In the genomic region with DNA sequence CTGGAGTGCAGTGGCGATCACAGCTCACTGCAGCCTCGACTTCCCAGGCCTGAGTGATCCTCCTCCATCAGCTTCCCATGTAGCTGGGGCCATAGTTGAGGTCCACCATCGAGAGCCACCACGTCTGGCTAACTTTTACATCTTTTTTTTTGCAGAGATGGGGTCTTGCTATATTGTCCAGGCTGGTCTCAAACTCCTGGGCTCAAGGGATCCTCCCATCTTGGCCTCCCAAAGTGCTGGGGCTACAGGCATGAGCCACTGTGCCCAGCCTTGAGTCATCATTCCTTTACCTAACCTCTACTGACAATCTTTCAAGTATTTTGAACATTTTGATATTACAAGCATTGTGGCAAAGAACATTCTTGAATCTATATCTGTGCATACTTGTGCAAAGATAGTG, we compare ENCODE assay signal across 24 cellular contexts. TPM values are rescaled to one million over a fixed set of nuclear protein-coding genes. Genes with fewer than 3 reads are reported as not detected.
DNase-seq lines count a peak whose midpoint lies in the region; ATAC-seq and TF ChIP-seq lines count a peak whose summit lies in the region.
"Had no signal": no experiment of that assay in that cellular context is flagged by ENCODE, and none has a peak within 500 bp of the region (broad histone marks: within the 10 kb centered on the region; RNA-seq: fewer than 3 reads in every experiment).

No MANE protein-coding gene starts in this region.

- peaks cover 20% of the 10 kb centered on the region for H3K27me3 ChIP-seq in osteoblast (ENCODE audit: insufficient read depth, low read length)

- POLR2A ChIA-PET in HEK293 (lab: Yijun Ruan, JAX) = no interaction called here
- POLR2A ChIA-PET in WTC11 (lab: Charles Lee) = interaction anchor here (0.9 kb wide), 1 partner anchor 37 kb away, joined by 3 read pairs; no protein-coding TSS in a partner anchor

- no peaks in the 10 kb centered on the region for H4K20me1 ChIP-seq in osteoblast (ENCODE audit: insufficient read depth, low read length)
- H4K20me1 ChIP-seq: BLaER1 had no signal

- H3K4me3 ChIP-seq in HEK293 (ENCODE audit: low read depth, low read length) (no peak overlapping the region), osteoblast (ENCODE audit: insufficient read depth, low read length) (no peak overlapping the region)
- H3K4me3 ChIP-seq: BLaER1 had no signal

- no peaks in the 10 kb centered on the region for H3K9me3 Mint-ChIP-seq in WTC11

- no peak overlapping the region for H2AFZ ChIP-seq in osteoblast (ENCODE audit: low read length)

- DNase-seq in WTC11 (ENCODE audit: low spot score) = no peak
- peak; percentile 37 for DNase-seq in osteoblast (ENCODE audit: insufficient read length, low spot score, missing footprints)
- no peak for DNase-seq in RKO (ENCODE audit: low spot score)
- DNase-seq in NCI-H146 treated with DMSO at 0.1 percent for 48 hours (lab: John Stamatoyannopoulos, UW; ENCODE audit: unreplicated experiment) = no peak
- no peak for DNase-seq in mesenteric fat pad (ENCODE audit: low spot score)
- DNase-seq: 8988T; ACHN; BE2C; C1 segment of cervical spinal cord; CD4-positive, alpha-beta memory T cell; CD4-positive, CD25-positive, alpha-beta regulatory T cell; CD8-positive, alpha-beta memory T cell; COR-L47; DMS 273 treated with DMSO at 0.1 percent for 48 hours; DMS153; DMS53; DMS79; DND-41; EL; GF-D8 had no signal

- H3K36me3 Mint-ChIP-seq in WTC11 = no peaks in the 10 kb centered on the region
- H3K36me3 Mint-ChIP-seq: CD14-positive monocyte; CD4-positive, alpha-beta memory T cell; CD4-positive, CD25-positive, alpha-beta regulatory T cell had no signal

- H3K27ac ChIP-seq in HEK293 (ENCODE audit: extremely low read depth, low read depth, low read length) = no peak overlapping the region
- no peak overlapping the region for H3K27ac ChIP-seq in osteoblast (ENCODE audit: low read depth, low read length)
- H3K27ac ChIP-seq: BLaER1 had no signal

- H3K4me1 Mint-ChIP-seq in WTC11 = peaks cover 8% of the 10 kb centered on the region

- H3K4me1 ChIP-seq in HEK293 (ENCODE audit: control insufficient read depth, insufficient read depth, low read length) = peaks cover 3% of the 10 kb centered on the region
- no peaks in the 10 kb centered on the region for H3K4me1 ChIP-seq in osteoblast (ENCODE audit: insufficient read depth, low read length)
- H3K4me1 ChIP-seq: BE2C had no signal

- H3K4me3 Mint-ChIP-seq in WTC11 = no peak overlapping the region
- H3K4me3 Mint-ChIP-seq: CD4-positive, alpha-beta memory T cell; CD4-positive, CD25-positive, alpha-beta regulatory T cell; CD8-positive, alpha-beta memory T cell had no signal

- CTCF ChIA-PET in HEK293 (lab: Yijun Ruan, JAX) = interaction anchor here (0.8 kb wide), 2 partner anchors 19 to 69 kb away, joined by 3 to 4 read pairs; no protein-coding TSS in a partner anchor
- CTCF ChIA-PET in WTC11 (lab: Charles Lee) = interaction anchor here (1.2 kb wide), 1 partner anchor 18 kb away, joined by 4 read pairs; no protein-coding TSS in a partner anchor

- H3K9me3 ChIP-seq in HEK293 (ENCODE audit: control insufficient read depth, insufficient read depth, low read depth, low read length) = no peaks in the 10 kb centered on the region
- no peaks in the 10 kb centered on the region for H3K9me3 ChIP-seq in osteoblast (ENCODE audit: low read depth, low read length)
- H3K9me3 ChIP-seq: BE2C had no signal

- H3K27me3 Mint-ChIP-seq in WTC11 (ENCODE audit: low read depth) = peaks cover 30% of the 10 kb centered on the region

- ATAC-seq in WTC11 = no peak

- no peak overlapping the region for H3K4me2 ChIP-seq in osteoblast (ENCODE audit: insufficient read depth, low read length)
- H3K4me2 ChIP-seq: BLaER1 had no signal

- H3K79me2 ChIP-seq in osteoblast (ENCODE audit: insufficient read depth, low read length) = no peaks in the 10 kb centered on the region

- H3K36me3 ChIP-seq in HEK293 (ENCODE audit: control insufficient read depth in 2 of 2, insufficient read depth in 1 of 2, low read length in 2 of 2) (no peaks in the 10 kb centered on the region), osteoblast (ENCODE audit: insufficient read depth, low read length) (no peaks in the 10 kb centered on the region)
- H3K36me3 ChIP-seq: BE2C, BLaER1 had no signal

- H3K27ac Mint-ChIP-seq in WTC11 = no peak overlapping the region
- H3K27ac Mint-ChIP-seq: CD14-positive monocyte; CD4-positive, alpha-beta memory T cell; CD8-positive, alpha-beta memory T cell had no signal

- no peak for TF ChIP-seq CTCF in HEK293 (tag by site-specific recombination; IDR thresholded peaks at IDR 0.05)
- TF ChIP-seq CTCF in WTC11 (IDR thresholded peaks at IDR 0.05) = no peak
- no peak for TF ChIP-seq CTCF in osteoblast (IDR thresholded peaks at IDR 0.05; ENCODE audit: extremely low read depth, low read depth, low read length)

TF ChIP-seq in HEK293, 187 proteins besides CTCF, POLR2A, EP300 and RAD21:
- TF ChIP-seq, protein P1, sequence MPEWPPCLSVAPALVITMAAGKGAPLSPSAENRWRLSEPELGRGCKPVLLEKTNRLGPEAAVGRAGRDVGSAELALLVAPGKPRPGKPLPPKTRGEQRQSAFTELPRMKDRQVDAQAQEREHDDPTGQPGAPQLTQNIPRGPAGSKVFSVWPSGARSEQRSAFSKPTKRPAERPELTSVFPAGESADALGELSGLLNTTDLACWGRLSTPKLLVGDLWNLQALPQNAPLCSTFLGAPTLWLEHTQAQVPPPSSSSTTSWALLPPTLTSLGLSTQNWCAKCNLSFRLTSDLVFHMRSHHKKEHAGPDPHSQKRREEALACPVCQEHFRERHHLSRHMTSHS (tag by site-specific recombination; IDR thresholded peaks at IDR 0.05) = no peak
- TF ChIP-seq ZNF121 (tag by site-specific recombination; IDR thresholded peaks at IDR 0.05) = peak; percentile 91
TF ChIP-seq in HEK293: peak in this region for 1.

TF ChIP-seq in WTC11, 78 proteins besides CTCF, POLR2A, EP300 and RAD21:
- TF ChIP-seq ZNF121 (CRISPR knock-in tag; IDR thresholded peaks at IDR 0.05) (peak; percentile 88), FOXJ3 (CRISPR knock-in tag; IDR thresholded peaks at IDR 0.05; ENCODE audit: borderline replicate concordance) (no peak)

RNA-seq across cellular contexts. Expression of a gene that starts 9.4 kb away (rescaled TPM):
- 14.4 to 15.2 TPM (median 14.6 TPM) in 3 replicates for total RNA-seq in WTC11 (2021)
- total RNA-seq in osteoblast = not detected in 2 replicates
- 0.16 TPM for total RNA-seq in mesenteric fat pad
- total RNA-seq: Daoy had no signal

RNA-seq across cellular contexts. Expression of a gene that starts 37.4 kb away (rescaled TPM):
- total RNA-seq in WTC11 (2021) (64.5 to 72.8 TPM (median 65.4 TPM) in 3 replicates), osteoblast (2.7 and 2.9 TPM in 2 replicates), mesenteric fat pad (10.4 TPM)

RNA-seq across cellular contexts. Expression of a gene that starts 47.3 kb away (rescaled TPM):
- total RNA-seq in WTC11 (2021) (79.8 to 105 TPM (median 83.1 TPM) in 3 replicates), osteoblast (36.2 and 41.6 TPM in 2 replicates), mesenteric fat pad (149 TPM)

Comparison
In these comparisons a context has a peak if more than half of its experiments do, and no peak if none do; other contexts are left out.
1. RNA of a gene that starts 9.4 kb away (total RNA-seq): 14.4 to 15.2 TPM in WTC11; 0.16 TPM in mesenteric fat pad (single experiment) and not detected in osteoblast; every median in the first group is over 10 times any median in the second.